In genomic region chr20:24990810-24991252, GRCh38 we compare ENCODE assay signal across 1 cellular context.
A peak's percentile ranks its signal among the peaks of the same experiment; 100 is the strongest.
TF ChIP-seq lines count a peak whose summit lies in the region.

No MANE protein-coding gene starts in this region.

TF ChIP-seq in HepG2, 621 proteins besides CTCF, POLR2A, EP300 and RAD21 (continues in another document):
- TF ChIP-seq ZNF530 (CRISPR knock-in tag; IDR thresholded peaks at IDR 0.05; ENCODE audit: low read depth) (no peak), KAT7 (CRISPR knock-in tag; IDR thresholded peaks at IDR 0.05; ENCODE audit: borderline replicate concordance) (peak; percentile 72; the same call in 1 of the 2 replicates), THAP11 (CRISPR knock-in tag; IDR thresholded peaks at IDR 0.05) (0 out of 2 replicates have a peak, but pooled peaks have one; percentile 36), MTA3 (CRISPR knock-in tag; IDR thresholded peaks at IDR 0.05) (no peak), RXRA (CRISPR knock-in tag; IDR thresholded peaks at IDR 0.05) (no peak), SAFB2 (CRISPR knock-in tag; IDR thresholded peaks at IDR 0.05; ENCODE audit: borderline replicate concordance, low read depth) (no peak), ZBTB21 (CRISPR knock-in tag; IDR thresholded peaks at IDR 0.05) (no peak), ZNF768 (CRISPR knock-in tag; IDR thresholded peaks at IDR 0.05) (no peak), POLR2AphosphoS2 (IDR thresholded peaks at IDR 0.05; ENCODE audit: low read depth, low read length) (no peak), FOSL1 (CRISPR knock-in tag; IDR thresholded peaks at IDR 0.05; ENCODE audit: borderline replicate concordance) (no peak), SCMH1 (CRISPR knock-in tag; IDR thresholded peaks at IDR 0.05; ENCODE audit: borderline replicate concordance) (no peak), JARID2 (CRISPR knock-in tag; IDR thresholded peaks at IDR 0.05; ENCODE audit: insufficient replicate concordance) (no peak), BCL3 (CRISPR knock-in tag; IDR thresholded peaks at IDR 0.05) (no peak), MAFK (conservative IDR thresholded peaks at IDR 0.05 in 1 of 2, IDR thresholded peaks at IDR 0.05 in 1 of 2; ENCODE audit: low read length in 2 of 2) (no peak), KMT2A (CRISPR knock-in tag; IDR thresholded peaks at IDR 0.05) (0 out of 2 replicates have a peak, but pooled peaks have one; percentile 41), ZGPAT (CRISPR knock-in tag; IDR thresholded peaks at IDR 0.05) (0 out of 2 replicates have a peak, but pooled peaks have one; percentile 25), ZNF3 (CRISPR knock-in tag; IDR thresholded peaks at IDR 0.05) (no peak), CREB1 (IDR thresholded peaks at IDR 0.05) (no peak), CREB1 (CRISPR knock-in tag; IDR thresholded peaks at IDR 0.05) (no peak), CREBL2 (CRISPR knock-in tag; IDR thresholded peaks at IDR 0.05; ENCODE audit: borderline replicate concordance) (no peak), RFX1 (IDR thresholded peaks at IDR 0.05) (no peak), PLSCR1 (CRISPR knock-in tag; IDR thresholded peaks at IDR 0.05; ENCODE audit: borderline replicate concordance) (no peak), ZSCAN31 (CRISPR knock-in tag; IDR thresholded peaks at IDR 0.05; ENCODE audit: low read depth) (no peak), ZZZ3 (CRISPR knock-in tag; IDR thresholded peaks at IDR 0.05; ENCODE audit: borderline replicate concordance) (no peak), ZNF451 (CRISPR knock-in tag; IDR thresholded peaks at IDR 0.05) (no peak), KLF16 (CRISPR knock-in tag; IDR thresholded peaks at IDR 0.05) (no peak), POLR2G (IDR thresholded peaks at IDR 0.05; ENCODE audit: low read depth, low read length) (no peak)
- TF ChIP-seq, protein P1, sequence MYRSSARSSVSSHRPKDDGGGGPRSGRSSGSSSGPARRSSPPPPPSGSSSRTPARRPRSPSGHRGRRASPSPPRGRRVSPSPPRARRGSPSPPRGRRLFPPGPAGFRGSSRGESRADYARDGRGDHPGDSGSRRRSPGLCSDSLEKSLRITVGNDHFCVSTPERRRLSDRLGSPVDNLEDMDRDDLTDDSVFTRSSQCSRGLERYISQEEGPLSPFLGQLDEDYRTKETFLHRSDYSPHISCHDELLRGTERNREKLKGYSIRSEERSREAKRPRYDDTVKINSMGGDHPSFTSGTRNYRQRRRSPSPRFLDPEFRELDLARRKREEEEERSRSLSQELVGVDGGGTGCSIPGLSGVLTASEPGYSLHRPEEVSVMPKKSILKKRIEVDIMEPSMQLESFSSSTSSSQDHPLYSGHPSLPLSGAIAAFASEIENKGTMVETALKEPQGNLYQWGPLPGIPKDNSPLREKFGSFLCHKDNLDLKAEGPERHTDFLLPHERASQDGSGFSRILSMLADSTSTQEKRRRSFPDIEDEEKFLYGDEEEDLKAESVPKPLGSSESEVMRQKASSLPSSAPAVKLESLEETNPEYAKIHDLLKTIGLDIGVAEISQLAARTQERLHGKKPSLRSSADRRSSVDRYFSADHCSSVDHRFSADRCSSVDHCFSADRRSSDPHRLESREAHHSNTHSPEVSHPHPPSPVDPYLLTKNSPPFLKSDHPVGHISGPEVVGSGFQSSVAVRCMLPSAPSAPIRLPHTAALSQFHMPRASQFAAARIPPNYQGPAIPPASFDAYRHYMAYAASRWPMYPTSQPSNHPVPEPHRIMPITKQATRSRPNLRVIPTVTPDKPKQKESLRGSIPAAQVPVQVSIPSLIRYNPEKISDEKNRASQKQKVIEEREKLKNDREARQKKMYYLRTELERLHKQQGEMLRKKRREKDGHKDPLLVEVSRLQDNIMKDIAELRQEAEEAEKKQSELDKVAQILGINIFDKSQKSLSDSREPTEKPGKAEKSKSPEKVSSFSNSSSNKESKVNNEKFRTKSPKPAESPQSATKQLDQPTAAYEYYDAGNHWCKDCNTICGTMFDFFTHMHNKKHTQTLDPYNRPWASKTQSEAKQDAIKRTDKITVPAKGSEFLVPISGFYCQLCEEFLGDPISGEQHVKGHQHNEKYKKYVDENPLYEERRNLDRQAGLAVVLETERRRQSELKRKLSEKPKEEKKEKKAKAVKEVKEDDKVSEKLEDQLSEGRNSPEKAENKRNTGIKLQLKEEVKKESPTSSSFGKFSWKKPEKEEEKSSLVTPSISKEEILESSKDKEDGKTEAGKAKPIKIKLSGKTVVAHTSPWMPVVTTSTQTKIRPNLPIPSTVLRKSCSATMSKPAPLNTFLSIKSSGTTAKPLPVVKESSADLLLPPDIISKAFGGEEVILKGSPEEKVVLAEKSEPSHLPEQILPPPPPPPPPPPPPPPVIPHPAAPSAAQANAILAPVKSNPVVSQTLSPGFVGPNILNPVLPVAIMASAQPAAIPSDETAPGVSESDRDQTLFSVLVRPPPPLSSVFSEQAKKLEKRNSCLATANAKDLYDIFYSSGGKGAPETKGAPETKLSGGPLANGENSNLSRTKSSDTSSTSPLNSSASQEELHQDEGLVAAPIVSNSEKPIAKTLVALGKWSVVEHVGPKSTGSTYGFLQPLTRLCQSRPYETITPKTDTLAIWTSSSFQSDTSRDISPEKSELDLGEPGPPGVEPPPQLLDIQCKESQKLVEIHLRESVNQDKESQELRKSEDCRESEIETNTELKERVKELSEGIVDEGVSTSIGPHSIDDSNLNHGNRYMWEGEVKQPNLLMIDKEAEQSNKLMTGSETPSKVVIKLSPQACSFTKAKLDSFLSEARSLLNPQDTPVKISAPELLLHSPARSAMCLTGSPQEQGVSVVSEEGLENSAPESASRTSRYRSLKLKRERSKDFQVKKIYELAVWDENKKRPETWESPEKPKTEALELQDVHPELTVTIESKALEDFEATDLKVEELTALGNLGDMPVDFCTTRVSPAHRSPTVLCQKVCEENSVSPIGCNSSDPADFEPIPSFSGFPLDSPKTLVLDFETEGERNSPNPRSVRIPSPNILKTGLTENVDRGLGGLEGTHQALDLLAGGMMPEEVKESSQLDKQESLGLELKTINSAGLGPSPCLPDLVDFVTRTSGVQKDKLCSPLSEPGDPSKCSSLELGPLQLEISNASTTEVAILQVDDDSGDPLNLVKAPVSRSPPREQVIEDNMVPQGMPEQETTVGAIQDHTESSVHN (CRISPR knock-in tag; IDR thresholded peaks at IDR 0.05), result no peak
- TF ChIP-seq, protein P2, sequence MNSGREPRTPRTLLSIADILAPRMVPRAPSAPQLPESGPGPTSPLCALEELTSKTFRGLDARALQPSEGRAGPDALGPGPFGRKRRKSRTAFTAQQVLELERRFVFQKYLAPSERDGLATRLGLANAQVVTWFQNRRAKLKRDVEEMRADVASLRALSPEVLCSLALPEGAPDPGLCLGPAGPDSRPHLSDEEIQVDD (CRISPR knock-in tag; IDR thresholded peaks at IDR 0.05; ENCODE audit: borderline replicate concordance), result no peak
- TF ChIP-seq, protein P3, sequence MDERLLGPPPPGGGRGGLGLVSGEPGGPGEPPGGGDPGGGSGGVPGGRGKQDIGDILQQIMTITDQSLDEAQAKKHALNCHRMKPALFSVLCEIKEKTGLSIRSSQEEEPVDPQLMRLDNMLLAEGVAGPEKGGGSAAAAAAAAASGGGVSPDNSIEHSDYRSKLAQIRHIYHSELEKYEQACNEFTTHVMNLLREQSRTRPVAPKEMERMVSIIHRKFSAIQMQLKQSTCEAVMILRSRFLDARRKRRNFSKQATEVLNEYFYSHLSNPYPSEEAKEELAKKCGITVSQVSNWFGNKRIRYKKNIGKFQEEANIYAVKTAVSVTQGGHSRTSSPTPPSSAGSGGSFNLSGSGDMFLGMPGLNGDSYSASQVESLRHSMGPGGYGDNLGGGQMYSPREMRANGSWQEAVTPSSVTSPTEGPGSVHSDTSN (CRISPR knock-in tag; IDR thresholded peaks at IDR 0.05), result no peak
- TF ChIP-seq, protein P4, sequence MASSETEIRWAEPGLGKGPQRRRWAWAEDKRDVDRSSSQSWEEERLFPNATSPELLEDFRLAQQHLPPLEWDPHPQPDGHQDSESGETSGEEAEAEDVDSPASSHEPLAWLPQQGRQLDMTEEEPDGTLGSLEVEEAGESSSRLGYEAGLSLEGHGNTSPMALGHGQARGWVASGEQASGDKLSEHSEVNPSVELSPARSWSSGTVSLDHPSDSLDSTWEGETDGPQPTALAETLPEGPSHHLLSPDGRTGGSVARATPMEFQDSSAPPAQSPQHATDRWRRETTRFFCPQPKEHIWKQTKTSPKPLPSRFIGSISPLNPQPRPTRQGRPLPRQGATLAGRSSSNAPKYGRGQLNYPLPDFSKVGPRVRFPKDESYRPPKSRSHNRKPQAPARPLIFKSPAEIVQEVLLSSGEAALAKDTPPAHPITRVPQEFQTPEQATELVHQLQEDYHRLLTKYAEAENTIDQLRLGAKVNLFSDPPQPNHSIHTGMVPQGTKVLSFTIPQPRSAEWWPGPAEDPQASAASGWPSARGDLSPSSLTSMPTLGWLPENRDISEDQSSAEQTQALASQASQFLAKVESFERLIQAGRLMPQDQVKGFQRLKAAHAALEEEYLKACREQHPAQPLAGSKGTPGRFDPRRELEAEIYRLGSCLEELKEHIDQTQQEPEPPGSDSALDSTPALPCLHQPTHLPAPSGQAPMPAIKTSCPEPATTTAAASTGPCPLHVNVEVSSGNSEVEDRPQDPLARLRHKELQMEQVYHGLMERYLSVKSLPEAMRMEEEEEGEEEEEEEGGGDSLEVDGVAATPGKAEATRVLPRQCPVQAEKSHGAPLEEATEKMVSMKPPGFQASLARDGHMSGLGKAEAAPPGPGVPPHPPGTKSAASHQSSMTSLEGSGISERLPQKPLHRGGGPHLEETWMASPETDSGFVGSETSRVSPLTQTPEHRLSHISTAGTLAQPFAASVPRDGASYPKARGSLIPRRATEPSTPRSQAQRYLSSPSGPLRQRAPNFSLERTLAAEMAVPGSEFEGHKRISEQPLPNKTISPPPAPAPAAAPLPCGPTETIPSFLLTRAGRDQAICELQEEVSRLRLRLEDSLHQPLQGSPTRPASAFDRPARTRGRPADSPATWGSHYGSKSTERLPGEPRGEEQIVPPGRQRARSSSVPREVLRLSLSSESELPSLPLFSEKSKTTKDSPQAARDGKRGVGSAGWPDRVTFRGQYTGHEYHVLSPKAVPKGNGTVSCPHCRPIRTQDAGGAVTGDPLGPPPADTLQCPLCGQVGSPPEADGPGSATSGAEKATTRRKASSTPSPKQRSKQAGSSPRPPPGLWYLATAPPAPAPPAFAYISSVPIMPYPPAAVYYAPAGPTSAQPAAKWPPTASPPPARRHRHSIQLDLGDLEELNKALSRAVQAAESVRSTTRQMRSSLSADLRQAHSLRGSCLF (CRISPR knock-in tag; IDR thresholded peaks at IDR 0.05; ENCODE audit: borderline replicate concordance), result no peak
- TF ChIP-seq, protein P5, sequence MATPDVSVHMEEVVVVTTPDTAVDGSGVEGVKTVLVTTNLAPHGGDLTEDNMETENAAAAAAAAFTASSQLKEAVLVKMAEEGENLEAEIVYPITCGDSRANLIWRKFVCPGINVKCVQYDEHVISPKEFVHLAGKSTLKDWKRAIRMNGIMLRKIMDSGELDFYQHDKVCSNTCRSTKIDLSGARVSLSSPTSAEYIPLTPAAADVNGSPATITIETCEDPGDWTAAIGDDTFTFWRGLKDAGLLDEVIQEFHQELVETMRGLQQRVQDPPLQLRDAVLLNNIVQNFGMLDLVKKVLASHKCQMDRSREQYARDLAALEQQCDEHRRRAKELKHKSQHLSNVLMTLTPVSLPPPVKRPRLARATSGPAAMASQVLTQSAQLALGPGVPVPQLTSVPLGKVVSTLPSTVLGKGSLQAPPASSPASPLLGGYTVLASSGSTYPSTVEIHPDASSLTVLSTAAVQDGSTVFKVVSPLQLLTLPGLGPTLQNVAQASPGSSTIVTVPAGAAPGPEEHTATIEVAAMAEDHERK (CRISPR knock-in tag; IDR thresholded peaks at IDR 0.05; ENCODE audit: low read depth), result no peak
- TF ChIP-seq, protein P6, sequence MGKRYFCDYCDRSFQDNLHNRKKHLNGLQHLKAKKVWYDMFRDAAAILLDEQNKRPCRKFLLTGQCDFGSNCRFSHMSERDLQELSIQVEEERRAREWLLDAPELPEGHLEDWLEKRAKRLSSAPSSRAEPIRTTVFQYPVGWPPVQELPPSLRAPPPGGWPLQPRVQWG (CRISPR knock-in tag; IDR thresholded peaks at IDR 0.05; ENCODE audit: borderline replicate concordance, low read depth), result no peak
- TF ChIP-seq, protein P7, sequence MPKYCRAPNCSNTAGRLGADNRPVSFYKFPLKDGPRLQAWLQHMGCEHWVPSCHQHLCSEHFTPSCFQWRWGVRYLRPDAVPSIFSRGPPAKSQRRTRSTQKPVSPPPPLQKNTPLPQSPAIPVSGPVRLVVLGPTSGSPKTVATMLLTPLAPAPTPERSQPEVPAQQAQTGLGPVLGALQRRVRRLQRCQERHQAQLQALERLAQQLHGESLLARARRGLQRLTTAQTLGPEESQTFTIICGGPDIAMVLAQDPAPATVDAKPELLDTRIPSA (CRISPR knock-in tag; IDR thresholded peaks at IDR 0.05; ENCODE audit: borderline replicate concordance), result no peak
